Comparison of ENCODE assay signal across 18 cellular contexts in genomic region chr10:17682236-17682946, GRCh38. TPM values are rescaled to one million over a fixed set of nuclear protein-coding genes. Genes with fewer than 3 reads are reported as not detected.
DNase-seq lines count a peak whose midpoint lies in the region; ATAC-seq and FAIRE-seq lines count a peak whose summit lies in the region.
"Had no signal": no experiment of that assay in that cellular context is flagged by ENCODE, and none has a peak within 500 bp of the region (broad histone marks: within the 10 kb centered on the region; RNA-seq: fewer than 3 reads in every experiment).

No MANE protein-coding gene starts in this region.

- no peak overlapping the region for H3K27ac ChIP-seq in caudate nucleus (ENCODE audit: low read depth, low read length)
- H3K27ac ChIP-seq: SK-N-MC had no signal

- peaks cover 9% of the 10 kb centered on the region for H3K36me3 Mint-ChIP-seq in activated T-cell treated with anti-CD3 and anti-CD28 coated beads, Interleukin-2, amount 50 U/mL, for 4 hours (ENCODE audit: insufficient read depth)

- peaks cover 53% of the 10 kb centered on the region for H3K4me1 Mint-ChIP-seq in activated T-cell treated with anti-CD3 and anti-CD28 coated beads, Interleukin-2, amount 50 U/mL, for 4 hours (ENCODE audit: low read depth)

- H3K4me3 Mint-ChIP-seq in activated T-cell treated with anti-CD3 and anti-CD28 coated beads, Interleukin-2, amount 50 U/mL, for 4 hours, result peak overlapping the region; percentile 3
- H3K4me3 Mint-ChIP-seq: activated CD4-positive, alpha-beta T cell treated with anti-CD3 and anti-CD28 coated beads, Interleukin-2, amount 10 ng/mL, durations not matched to agents 7 days and 5 days had no signal

- peaks cover 6% of the 10 kb centered on the region for H3K9me3 Mint-ChIP-seq in activated T-cell treated with anti-CD3 and anti-CD28 coated beads, Interleukin-2, amount 50 U/mL, for 4 hours
- H3K9me3 Mint-ChIP-seq: activated CD4-positive, alpha-beta T cell treated with anti-CD3 and anti-CD28 coated beads, Interleukin-2, amount 10 ng/mL, durations not matched to agents 7 days and 5 days; immature natural killer cell had no signal

- no peak for DNase-seq in activated T-cell treated with anti-CD3 and anti-CD28 coated beads, Interleukin-2, amount 50 U/mL, for 4 hours
- no peak for DNase-seq in activated T-cell treated with anti-CD3 and anti-CD28 coated beads, Interleukin-2, amount 50 U/mL, for 1 hour
- DNase-seq in NCI-H226, result peak; percentile 65
- DNase-seq in renal cortical epithelial cell (ENCODE audit: low read depth), result peak; percentile 4
- no peak for DNase-seq in caudate nucleus (lab: John Stamatoyannopoulos, UW)
- DNase-seq in stimulated activated CD4-positive, alpha-beta T cell treated with anti-CD3 and anti-CD28 coated beads, Interleukin-15, amount 100 ng/mL, for 24 hours, result no peak
- DNase-seq: activated CD4-positive, alpha-beta T cell treated with anti-CD3 and anti-CD28 coated beads, Interleukin-2, amount 10 ng/mL, durations not matched to agents 7 days and 5 days; activated naive CD4-positive, alpha-beta T cell treated with Interleukin-2 at 50 U/mL for 16 hours; cerebellar nuclear complex; DMS79 treated with DMSO at 0.1 percent for 48 hours; GOT3; immature natural killer cell; NCI-H2029 treated with DMSO at 0.1 percent for 48 hours; stimulated activated CD4-positive, alpha-beta T cell treated with anti-CD3 and anti-CD28 coated beads, Interleukin-1b, Interleukin-23, amount 100 ng/mL, for 48 hours had no signal

- peak; percentile 45 for FAIRE-seq in colon (lab: Jason Lieb, UNC)
- FAIRE-seq: GM12891 had no signal

- no peak for ATAC-seq in activated T-cell treated with anti-CD3 and anti-CD28 coated beads, Interleukin-2, amount 50 U/mL, for 4 hours
- no peak for ATAC-seq in GM19351 (IDR thresholded peaks at IDR 0.05; ENCODE audit: unreplicated experiment)

- H3K27me3 Mint-ChIP-seq in activated T-cell treated with anti-CD3 and anti-CD28 coated beads, Interleukin-2, amount 50 U/mL, for 4 hours (ENCODE audit: low read depth), result no peaks in the 10 kb centered on the region
- H3K27me3 Mint-ChIP-seq: activated CD4-positive, alpha-beta T cell treated with anti-CD3 and anti-CD28 coated beads, Interleukin-2, amount 10 ng/mL, durations not matched to agents 7 days and 5 days had no signal

RNA-seq across cellular contexts. Expression of gene STAM, which starts 38.4 kb away (rescaled TPM):
- 10 to 100 TPM; 12.9 to 14.7 (median 14.7) TPM for total RNA-seq in activated T-cell treated with anti-CD3 and anti-CD28 coated beads, Interleukin-2, amount 50 U/mL, for 4 hours
- total RNA-seq in renal cortical epithelial cell, result 15.6 and 37.9 TPM in 2 replicates

Comparison
In these comparisons a context has a peak if more than half of its experiments do, and no peak if none do; other contexts are left out.
1. DNase-seq: peak in NCI-H226 (single experiment) and renal cortical epithelial cell (single experiment); none in activated T-cell treated with anti-CD3 and anti-CD28 coated beads, Interleukin-2, amount 50 U/mL, for 4 hours (single experiment), activated T-cell treated with anti-CD3 and anti-CD28 coated beads, Interleukin-2, amount 50 U/mL, for 1 hour (single experiment), caudate nucleus (0 of 61) and stimulated activated CD4-positive, alpha-beta T cell treated with anti-CD3 and anti-CD28 coated beads, Interleukin-15, amount 100 ng/mL, for 24 hours (single experiment).